8 cellular contexts compared by ENCODE assay signal in genomic region chr22:47043835-47044721, GRCh38.
DNase-seq lines count a peak whose midpoint lies in the region; ATAC-seq and TF ChIP-seq lines count a peak whose summit lies in the region.

No MANE protein-coding gene starts in this region.

- H3K36me3 Mint-ChIP-seq in neural crest cell (ENCODE audit: low read depth), result no peaks in the 10 kb centered on the region

- H3K27me3 Mint-ChIP-seq in neural crest cell (ENCODE audit: low read depth), result no peaks in the 10 kb centered on the region

- H3K27ac Mint-ChIP-seq in neural crest cell (ENCODE audit: unreplicated experiment), result peak overlapping the region; percentile 27

- no peak overlapping the region for H3K4me3 Mint-ChIP-seq in neural crest cell

- peaks cover 20% of the 10 kb centered on the region for H3K4me1 Mint-ChIP-seq in neural crest cell

- no peaks in the 10 kb centered on the region for H3K9me3 Mint-ChIP-seq in neural crest cell

- ATAC-seq in HG03354 (IDR thresholded peaks at IDR 0.05; ENCODE audit: poor library complexity, severe bottlenecking, unreplicated experiment), result no peak
- ATAC-seq in GM19467 (IDR thresholded peaks at IDR 0.05; ENCODE audit: unreplicated experiment), result no peak
- ATAC-seq in GM21526 (IDR thresholded peaks at IDR 0.05; ENCODE audit: low FRiP score, unreplicated experiment), result no peak
- no peak for ATAC-seq in activated CD4-positive, CD25-positive, alpha-beta regulatory T cell treated with anti-CD3 and anti-CD28 coated beads, Interleukin-2, amount 50 U/mL, for 24 hours

- DNase-seq in GM04504 (ENCODE audit: low read depth) (peak; percentile 53), NCI-H2107 treated with DMSO at 0.1 percent for 48 hours (lab: John Stamatoyannopoulos, UW; ENCODE audit: unreplicated experiment) (peak; percentile 68), cerebellum (ENCODE audit: low spot score) (peak; percentile 82), neural crest cell (ENCODE audit: low read depth, low spot score) (no peak)

- no peak for TF ChIP-seq CTCF in neural crest cell (conservative IDR thresholded peaks at IDR 0.05)
